9 cellular contexts compared by ENCODE assay signal in the genomic region with DNA sequence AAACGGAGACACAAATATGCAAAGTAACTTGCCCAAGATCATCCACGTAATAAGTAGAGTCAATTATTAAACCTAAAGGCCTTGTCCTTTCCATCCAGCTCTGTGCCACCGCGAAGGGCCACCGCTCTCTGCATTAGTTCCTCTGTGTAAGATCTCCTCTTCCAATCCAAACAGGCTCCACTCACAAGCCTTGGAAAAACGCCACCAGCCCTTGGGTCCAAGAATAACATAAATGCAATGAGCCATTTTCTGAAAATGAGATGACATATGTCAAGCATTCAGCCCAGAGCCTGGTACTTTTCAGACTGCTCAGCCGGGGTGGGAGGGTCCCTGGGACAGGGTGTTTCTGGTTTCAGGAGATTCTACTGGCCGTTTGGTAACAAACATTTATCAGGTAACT. TPM values are rescaled to one million over a fixed set of nuclear protein-coding genes. Genes with fewer than 3 reads are reported as not detected.
DNase-seq lines count a peak whose midpoint lies in the region; ATAC-seq and TF ChIP-seq lines count a peak whose summit lies in the region.
"Had no signal": no experiment of that assay in that cellular context is flagged by ENCODE, and none has a peak within 500 bp of the region (broad histone marks: within the 10 kb centered on the region; RNA-seq: fewer than 3 reads in every experiment).

No MANE protein-coding gene starts in this region.

- peak overlapping the region; percentile 54 to 57 for H3K27ac ChIP-seq in right atrium auricular region

- no peak for ATAC-seq in stimulated activated effector memory CD8-positive, alpha-beta T cell treated with anti-CD3 and anti-CD28 coated beads, Interleukin-12 subunit alpha, Interleukin-12 subunit beta, amount 100 ng/mL, for 72 hours

- H3K36me3 Mint-ChIP-seq in T-helper 1 cell treated with Interleukin-12 subunit alpha and Interleukin-12 subunit beta and Interleukin-4 antibody, amounts not matched to agents 30 μg/mL and 1 μg/mL, for 36 hours (ENCODE audit: low read depth), result peaks cover 41% of the 10 kb centered on the region
- peaks cover 68% of the 10 kb centered on the region for H3K36me3 Mint-ChIP-seq in stimulated activated effector memory CD8-positive, alpha-beta T cell treated with anti-CD3 and anti-CD28 coated beads, Interleukin-12 subunit alpha, Interleukin-12 subunit beta, amount 100 ng/mL, for 72 hours

- H3K27ac Mint-ChIP-seq in T-helper 1 cell treated with Interleukin-12 subunit alpha and Interleukin-12 subunit beta and Interleukin-4 antibody, amounts not matched to agents 30 μg/mL and 1 μg/mL, for 36 hours, result peak overlapping the region; percentile 52
- peak overlapping the region; percentile 87 for H3K27ac Mint-ChIP-seq in stimulated activated effector memory CD8-positive, alpha-beta T cell treated with anti-CD3 and anti-CD28 coated beads, Interleukin-12 subunit alpha, Interleukin-12 subunit beta, amount 100 ng/mL, for 72 hours

- no peaks in the 10 kb centered on the region for H3K9me3 ChIP-seq in right atrium auricular region

- no peaks in the 10 kb centered on the region for H3K9me3 Mint-ChIP-seq in T-helper 1 cell treated with Interleukin-12 subunit alpha and Interleukin-12 subunit beta and Interleukin-4 antibody, amounts not matched to agents 30 μg/mL and 1 μg/mL, for 36 hours
- no peaks in the 10 kb centered on the region for H3K9me3 Mint-ChIP-seq in stimulated activated effector memory CD8-positive, alpha-beta T cell treated with anti-CD3 and anti-CD28 coated beads, Interleukin-12 subunit alpha, Interleukin-12 subunit beta, amount 100 ng/mL, for 72 hours

- TF ChIP-seq CTCF in right atrium auricular region (IDR thresholded peaks at IDR 0.05), result no peak

- H3K27me3 ChIP-seq in right atrium auricular region, result no peaks in the 10 kb centered on the region

- H3K27me3 Mint-ChIP-seq in T-helper 1 cell treated with Interleukin-12 subunit alpha and Interleukin-12 subunit beta and Interleukin-4 antibody, amounts not matched to agents 30 μg/mL and 1 μg/mL, for 36 hours (ENCODE audit: low read depth), result no peaks in the 10 kb centered on the region

- peaks cover 27% of the 10 kb centered on the region for H3K36me3 ChIP-seq in right atrium auricular region

- H3K4me1 Mint-ChIP-seq in T-helper 1 cell treated with Interleukin-12 subunit alpha and Interleukin-12 subunit beta and Interleukin-4 antibody, amounts not matched to agents 30 μg/mL and 1 μg/mL, for 36 hours (ENCODE audit: low read depth), result peaks cover 66% of the 10 kb centered on the region
- peaks cover 55% of the 10 kb centered on the region for H3K4me1 Mint-ChIP-seq in stimulated activated effector memory CD8-positive, alpha-beta T cell treated with anti-CD3 and anti-CD28 coated beads, Interleukin-12 subunit alpha, Interleukin-12 subunit beta, amount 100 ng/mL, for 72 hours

- in situ Hi-C loops in KBM-7 (cut with MboI; ENCODE audit: low pct_unique_long_range_greater_than_20kb, low sequenced_read_pairs), result no loop called here

- peaks cover 0 to 49% of the 10 kb centered on the region in 2 donors for H3K4me1 ChIP-seq in right atrium auricular region

- no peak overlapping the region for H3K4me3 ChIP-seq in right atrium auricular region
- H3K4me3 ChIP-seq: smooth muscle cell had no signal

- DNase-seq in T-helper 1 cell, result no peak
- DNase-seq in astrocyte of the hippocampus (ENCODE audit: low read depth, low spot score), result peak; percentile 46
- no peak for DNase-seq in right atrium auricular region (ENCODE audit: low spot score)
- no peak for DNase-seq in stimulated activated effector memory CD8-positive, alpha-beta T cell treated with anti-CD3 and anti-CD28 coated beads, Interleukin-12 subunit alpha, Interleukin-12 subunit beta, amount 100 ng/mL, for 72 hours (ENCODE audit: low spot score in 2 of 2)
- DNase-seq in COLO668 (lab: John Stamatoyannopoulos, UW; ENCODE audit: unreplicated experiment), result no peak
- no peak for DNase-seq in DMS114 treated with DMSO at 0.1 percent for 48 hours (lab: John Stamatoyannopoulos, UW; ENCODE audit: unreplicated experiment)
- DNase-seq in KBM-7, result no peak

- H3K4me3 Mint-ChIP-seq in T-helper 1 cell treated with Interleukin-12 subunit alpha and Interleukin-12 subunit beta and Interleukin-4 antibody, amounts not matched to agents 30 μg/mL and 1 μg/mL, for 36 hours, result no peak overlapping the region
- H3K4me3 Mint-ChIP-seq in stimulated activated effector memory CD8-positive, alpha-beta T cell treated with anti-CD3 and anti-CD28 coated beads, Interleukin-12 subunit alpha, Interleukin-12 subunit beta, amount 100 ng/mL, for 72 hours, result no peak overlapping the region

RNA-seq across cellular contexts. Expression of gene DGLUCY, which starts 30.0 kb away (rescaled TPM):
- 100 to 1,000 TPM in 1 of 2 donors, 10 to 100 TPM in 1; 81.8 to 136 TPM for total RNA-seq in right atrium auricular region
